19 cellular contexts compared by ENCODE assay signal in the genomic region with DNA sequence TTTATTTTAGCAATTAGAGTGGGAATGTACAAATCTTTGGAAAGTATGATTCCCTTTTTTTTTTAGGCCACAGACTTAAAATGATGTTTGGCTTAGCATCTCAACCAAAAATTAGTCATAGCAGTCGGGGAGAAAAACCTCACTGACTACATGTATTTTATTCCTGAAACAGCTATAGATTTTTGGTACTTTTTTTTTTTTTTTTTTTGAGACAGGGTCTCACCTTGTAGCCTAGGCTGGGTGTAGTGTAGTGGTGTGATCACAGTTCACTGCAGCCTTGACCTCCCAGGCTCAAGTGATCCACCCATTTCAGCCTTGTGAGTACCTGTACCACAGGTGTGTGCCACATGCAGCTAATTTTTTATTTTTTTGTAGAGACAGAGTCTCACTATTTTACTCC.
"Had no signal": no experiment of that assay in that cellular context is flagged by ENCODE, and none has a peak within 500 bp of the region (broad histone marks: within the 10 kb centered on the region; RNA-seq: fewer than 3 reads in every experiment).

No MANE protein-coding gene starts in this region.

- H3K4me2 ChIP-seq: hepatocyte had no signal

- H3K27me3 ChIP-seq: hepatocyte, pancreas, right lobe of liver, suprapubic skin, transverse colon, vagina had no signal

- H3K79me2 ChIP-seq: hepatocyte had no signal

- H3K4me1 Mint-ChIP-seq: brain had no signal

- H3K4me3 ChIP-seq: hepatocyte, lower lobe of right lung, pancreas, right lobe of liver, SK-N-MC, suprapubic skin, transverse colon, vagina had no signal

- ATAC-seq: left cardiac atrium, lower lobe of right lung, natural killer cell, pancreas, right lobe of liver had no signal

- DNase-seq: anterior cingulate cortex; endodermal cell; foreskin fibroblast; left cardiac atrium; lower lobe of right lung; natural killer cell; pancreas; right lobe of liver; Right ventricle myocardium superior; small intestine; stimulated activated CD4-positive, alpha-beta T cell treated with anti-CD3 and anti-CD28 coated beads, Interleukin-4, amount 100 ng/mL, for 1 hour; T1000; transverse colon had no signal

- H3K9me3 Mint-ChIP-seq: brain, endodermal cell, natural killer cell had no signal

- H2AFZ ChIP-seq: hepatocyte had no signal

- H3K27ac ChIP-seq: epithelial cell of prostate, hepatocyte, lower lobe of right lung, pancreas, right lobe of liver, SK-N-MC, suprapubic skin, transverse colon, vagina had no signal

- H3K4me3 Mint-ChIP-seq: brain, endodermal cell, natural killer cell had no signal

- H3K4me1 ChIP-seq: lower lobe of right lung, pancreas, right lobe of liver, suprapubic skin, transverse colon, vagina had no signal

- H3K27ac Mint-ChIP-seq: brain, endodermal cell, natural killer cell had no signal

- H3K9me3 ChIP-seq: lower lobe of right lung, pancreas, right lobe of liver, suprapubic skin, transverse colon, vagina had no signal
